In the genomic region with DNA sequence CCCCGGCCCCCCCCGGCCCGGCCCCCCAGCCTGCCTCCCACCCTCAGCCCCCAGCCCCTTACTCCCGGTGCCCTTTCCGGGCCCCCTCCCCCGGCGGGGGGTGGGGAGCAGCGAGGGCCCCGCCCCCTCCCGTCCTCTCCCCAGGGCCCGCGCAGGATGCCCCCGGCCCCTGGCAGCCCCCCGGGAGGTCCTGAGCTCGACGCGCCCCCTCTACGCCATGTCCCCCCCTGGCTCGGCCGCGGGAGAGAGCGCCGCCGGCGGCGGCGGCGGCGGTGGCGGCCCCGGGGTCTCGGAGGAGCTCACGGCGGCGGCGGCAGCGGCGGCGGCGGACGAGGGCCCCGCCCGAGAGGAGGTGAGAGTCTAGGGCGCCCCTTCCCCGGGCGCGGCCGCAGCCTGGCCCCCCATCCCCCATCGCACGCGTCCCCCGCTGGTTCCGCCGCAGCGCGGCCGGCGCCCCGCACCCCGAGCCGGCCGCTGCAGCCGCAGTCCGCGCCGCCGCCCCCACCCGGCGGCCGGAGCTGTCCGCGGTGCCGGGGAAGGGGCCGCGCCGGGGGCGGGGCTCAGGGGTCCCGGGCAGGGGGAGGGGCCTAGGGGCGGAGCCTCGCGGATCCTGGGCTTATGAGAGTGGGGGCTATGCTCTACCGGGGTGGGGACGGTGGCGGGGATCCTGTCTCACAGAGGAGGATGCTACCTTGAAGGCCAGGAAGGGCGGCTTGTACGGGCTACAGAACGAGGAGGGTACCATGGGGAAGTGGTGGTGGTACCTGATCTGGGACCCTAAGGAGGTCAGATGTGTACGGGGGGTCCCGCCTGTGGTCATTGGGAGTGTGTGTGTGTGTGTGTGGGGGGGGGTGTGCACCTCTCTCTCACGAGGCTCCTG, we compare ENCODE assay signal across 9 cellular contexts. TPM values are rescaled to one million over a fixed set of nuclear protein-coding genes. Genes with fewer than 3 reads are reported as not detected.
A peak's percentile ranks its signal among the peaks of the same experiment; 100 is the strongest.
DNase-seq lines count a peak whose midpoint lies in the region; ATAC-seq and TF ChIP-seq lines count a peak whose summit lies in the region.
"Had no signal": no experiment of that assay in that cellular context is flagged by ENCODE, and none has a peak within 500 bp of the region (broad histone marks: within the 10 kb centered on the region; RNA-seq: fewer than 3 reads in every experiment).

No MANE protein-coding gene starts in this region.

- H3K4me1 Mint-ChIP-seq in activated CD8-positive, alpha-beta T cell treated with anti-CD3 and anti-CD28 coated beads for 36 hours (ENCODE audit: low read depth), result peaks cover 24% of the 10 kb centered on the region
- peaks cover 32% of the 10 kb centered on the region for H3K4me1 Mint-ChIP-seq in activated CD8-positive, alpha-beta T cell treated with anti-CD3 and anti-CD28 coated beads, Interleukin-2, amount 10 ng/mL, durations not matched to agents 7 days and 5 days (ENCODE audit: low read depth)
- peaks cover 39% of the 10 kb centered on the region for H3K4me1 Mint-ChIP-seq in glutamatergic neuron (ENCODE audit: low read depth, unreplicated experiment)
- peaks cover 44% of the 10 kb centered on the region for H3K4me1 Mint-ChIP-seq in stimulated activated naive CD8-positive, alpha-beta T cell treated with anti-CD3 and anti-CD28 coated beads, Interleukin-15, amount 100 ng/mL, for 72 hours

- no peak for TF ChIP-seq CTCF in activated CD8-positive, alpha-beta T cell treated with anti-CD3 and anti-CD28 coated beads for 36 hours (IDR thresholded peaks at IDR 0.05)
- no peak for TF ChIP-seq CTCF in glutamatergic neuron (IDR thresholded peaks at IDR 0.05; ENCODE audit: partially characterized antibody, unreplicated experiment)

- intact Hi-C loops in activated CD8-positive, alpha-beta T cell treated with anti-CD3 and anti-CD28 coated beads for 36 hours (cut with micrococcal nuclease), result no loop called here

- POLR2A ChIA-PET in activated CD8-positive, alpha-beta T cell treated with anti-CD3 and anti-CD28 coated beads for 36 hours (lab: Charles Lee), result interaction anchor here (1.0 to 2.1 kb wide), 4 partner anchors 14 to 67 kb away, joined by 3 to 8 read pairs (median 6); a partner anchor contains a TSS
- POLR2A ChIA-PET in activated CD8-positive, alpha-beta T cell treated with anti-CD3 and anti-CD28 coated beads, Interleukin-2, amount 10 ng/mL, durations not matched to agents 7 days and 5 days (lab: Charles Lee), result interaction anchor here (0.6 to 1.3 kb wide), 3 partner anchors 40 to 1106 kb away, joined by 3 read pairs; a partner anchor contains a TSS

- no peak for DNase-seq in activated CD8-positive, alpha-beta T cell treated with anti-CD3 and anti-CD28 coated beads for 36 hours
- no peak for DNase-seq in activated CD8-positive, alpha-beta T cell treated with anti-CD3 and anti-CD28 coated beads, Interleukin-2, amount 10 ng/mL, durations not matched to agents 7 days and 5 days
- DNase-seq in glutamatergic neuron (peak; percentile 87), COLO829 (ENCODE audit: low spot score) (no peak), OCI-M1 (lab: John Stamatoyannopoulos, UW) (no peak)
- no peak for DNase-seq in stimulated activated naive CD8-positive, alpha-beta T cell treated with anti-CD3 and anti-CD28 coated beads, Interleukin-15, amount 100 ng/mL, for 72 hours
- DNase-seq: GOT3 had no signal

- CTCF ChIA-PET in activated CD8-positive, alpha-beta T cell treated with anti-CD3 and anti-CD28 coated beads for 36 hours (lab: Charles Lee), result interaction anchor here (1.2 to 6.5 kb wide), 6 partner anchors 14 to 185 kb away, joined by 3 to 182 read pairs (median 26); a partner anchor contains a TSS
- CTCF ChIA-PET in activated CD8-positive, alpha-beta T cell treated with anti-CD3 and anti-CD28 coated beads, Interleukin-2, amount 10 ng/mL, durations not matched to agents 7 days and 5 days (lab: Charles Lee), result interaction anchor here (6.5 to 7.4 kb wide), 2 partner anchors 42 to 65 kb away, joined by 49 to 137 read pairs; a partner anchor contains a TSS

- no peak for ATAC-seq in activated CD8-positive, alpha-beta T cell treated with anti-CD3 and anti-CD28 coated beads for 36 hours
- ATAC-seq in activated CD8-positive, alpha-beta T cell treated with anti-CD3 and anti-CD28 coated beads, Interleukin-2, amount 10 ng/mL, durations not matched to agents 7 days and 5 days, result no peak
- ATAC-seq in stimulated activated naive CD8-positive, alpha-beta T cell treated with anti-CD3 and anti-CD28 coated beads, Interleukin-15, amount 100 ng/mL, for 72 hours, result peak; percentile 24
- no peak for ATAC-seq in GM21723 (IDR thresholded peaks at IDR 0.05; ENCODE audit: unreplicated experiment)

- peak overlapping the region; percentile 47 for H3K4me3 Mint-ChIP-seq in activated CD8-positive, alpha-beta T cell treated with anti-CD3 and anti-CD28 coated beads for 36 hours
- no peak overlapping the region for H3K4me3 Mint-ChIP-seq in activated CD8-positive, alpha-beta T cell treated with anti-CD3 and anti-CD28 coated beads, Interleukin-2, amount 10 ng/mL, durations not matched to agents 7 days and 5 days
- peak overlapping the region; percentile 92 for H3K4me3 Mint-ChIP-seq in glutamatergic neuron (ENCODE audit: unreplicated experiment)
- peak overlapping the region; percentile 38 to 70 for H3K4me3 Mint-ChIP-seq in stimulated activated naive CD8-positive, alpha-beta T cell treated with anti-CD3 and anti-CD28 coated beads, Interleukin-15, amount 100 ng/mL, for 72 hours

- H3K36me3 Mint-ChIP-seq in activated CD8-positive, alpha-beta T cell treated with anti-CD3 and anti-CD28 coated beads for 36 hours (ENCODE audit: low read depth), result no peaks in the 10 kb centered on the region
- H3K36me3 Mint-ChIP-seq in activated CD8-positive, alpha-beta T cell treated with anti-CD3 and anti-CD28 coated beads, Interleukin-2, amount 10 ng/mL, durations not matched to agents 7 days and 5 days (ENCODE audit: low read depth), result no peaks in the 10 kb centered on the region
- no peaks in the 10 kb centered on the region for H3K36me3 Mint-ChIP-seq in glutamatergic neuron (ENCODE audit: unreplicated experiment)

- H3K27ac Mint-ChIP-seq in activated CD8-positive, alpha-beta T cell treated with anti-CD3 and anti-CD28 coated beads for 36 hours, result no peak overlapping the region
- no peak overlapping the region for H3K27ac Mint-ChIP-seq in activated CD8-positive, alpha-beta T cell treated with anti-CD3 and anti-CD28 coated beads, Interleukin-2, amount 10 ng/mL, durations not matched to agents 7 days and 5 days
- peak overlapping the region; percentile 96 for H3K27ac Mint-ChIP-seq in glutamatergic neuron (ENCODE audit: unreplicated experiment)
- H3K27ac Mint-ChIP-seq in stimulated activated naive CD8-positive, alpha-beta T cell treated with anti-CD3 and anti-CD28 coated beads, Interleukin-15, amount 100 ng/mL, for 72 hours, result no peak overlapping the region

- no peaks in the 10 kb centered on the region for H3K9me3 Mint-ChIP-seq in activated CD8-positive, alpha-beta T cell treated with anti-CD3 and anti-CD28 coated beads for 36 hours
- H3K9me3 Mint-ChIP-seq in activated CD8-positive, alpha-beta T cell treated with anti-CD3 and anti-CD28 coated beads, Interleukin-2, amount 10 ng/mL, durations not matched to agents 7 days and 5 days (ENCODE audit: insufficient read depth), result no peaks in the 10 kb centered on the region
- peaks cover 24% of the 10 kb centered on the region for H3K9me3 Mint-ChIP-seq in glutamatergic neuron (ENCODE audit: unreplicated experiment)
- no peaks in the 10 kb centered on the region for H3K9me3 Mint-ChIP-seq in stimulated activated naive CD8-positive, alpha-beta T cell treated with anti-CD3 and anti-CD28 coated beads, Interleukin-15, amount 100 ng/mL, for 72 hours

- H3K27me3 Mint-ChIP-seq in activated CD8-positive, alpha-beta T cell treated with anti-CD3 and anti-CD28 coated beads for 36 hours, result peaks cover 44% of the 10 kb centered on the region
- H3K27me3 Mint-ChIP-seq in activated CD8-positive, alpha-beta T cell treated with anti-CD3 and anti-CD28 coated beads, Interleukin-2, amount 10 ng/mL, durations not matched to agents 7 days and 5 days (ENCODE audit: low read depth), result peaks cover 52% of the 10 kb centered on the region
- peaks cover 23% of the 10 kb centered on the region for H3K27me3 Mint-ChIP-seq in glutamatergic neuron (ENCODE audit: unreplicated experiment)
- peaks cover 71% of the 10 kb centered on the region for H3K27me3 Mint-ChIP-seq in stimulated activated naive CD8-positive, alpha-beta T cell treated with anti-CD3 and anti-CD28 coated beads, Interleukin-15, amount 100 ng/mL, for 72 hours

RNA-seq across cellular contexts. Expression of a gene that starts 0.5 kb away (rescaled TPM):
- total RNA-seq in activated CD8-positive, alpha-beta T cell treated with anti-CD3 and anti-CD28 coated beads for 36 hours, result under 1 TPM in 1 of 2 experiments, not detected in 1; 0.05 TPM
- total RNA-seq in activated CD8-positive, alpha-beta T cell treated with anti-CD3 and anti-CD28 coated beads, Interleukin-2, amount 10 ng/mL, durations not matched to agents 7 days and 5 days, result not detected
- 0.38 TPM for polyA plus RNA-seq in PFSK-1 (2012; ENCODE audit: insufficient read length, low read depth)
- 51.3 TPM for total RNA-seq in glutamatergic neuron (ENCODE audit: unreplicated experiment)

RNA-seq across cellular contexts. Expression of a gene that starts 5.4 kb away (rescaled TPM):
- 10 to 100 TPM; 13.3 to 17.9 TPM for total RNA-seq in activated CD8-positive, alpha-beta T cell treated with anti-CD3 and anti-CD28 coated beads for 36 hours
- 10 to 100 TPM; 14.1 to 16.9 TPM for total RNA-seq in activated CD8-positive, alpha-beta T cell treated with anti-CD3 and anti-CD28 coated beads, Interleukin-2, amount 10 ng/mL, durations not matched to agents 7 days and 5 days
- polyA plus RNA-seq in PFSK-1 (2012; ENCODE audit: insufficient read length, low read depth), result 35.7 TPM
- total RNA-seq in glutamatergic neuron (ENCODE audit: unreplicated experiment), result 15.3 TPM

RNA-seq across cellular contexts. Expression of a gene that starts 13.4 kb away (rescaled TPM):
- total RNA-seq in activated CD8-positive, alpha-beta T cell treated with anti-CD3 and anti-CD28 coated beads for 36 hours, result 10 to 100 TPM; 15.4 to 16.7 TPM
- 10 to 100 TPM; 31.6 to 32.8 TPM for total RNA-seq in activated CD8-positive, alpha-beta T cell treated with anti-CD3 and anti-CD28 coated beads, Interleukin-2, amount 10 ng/mL, durations not matched to agents 7 days and 5 days
- polyA plus RNA-seq in PFSK-1 (2012; ENCODE audit: insufficient read length, low read depth), result 59.6 TPM
- total RNA-seq in glutamatergic neuron (ENCODE audit: unreplicated experiment), result 71.8 TPM

RNA-seq across cellular contexts. Expression of a gene that starts 23.9 kb away (rescaled TPM):
- total RNA-seq in activated CD8-positive, alpha-beta T cell treated with anti-CD3 and anti-CD28 coated beads for 36 hours, result 1,000 to 10,000 TPM; 2,124 to 2,130 TPM
- 100 to 1,000 TPM; 741 to 755 TPM for total RNA-seq in activated CD8-positive, alpha-beta T cell treated with anti-CD3 and anti-CD28 coated beads, Interleukin-2, amount 10 ng/mL, durations not matched to agents 7 days and 5 days
- 773 TPM for polyA plus RNA-seq in PFSK-1 (2012; ENCODE audit: insufficient read length, low read depth)
- total RNA-seq in glutamatergic neuron (ENCODE audit: unreplicated experiment), result 771 TPM

RNA-seq across cellular contexts. Expression of a gene that starts 42.4 kb away (rescaled TPM):
- total RNA-seq in activated CD8-positive, alpha-beta T cell treated with anti-CD3 and anti-CD28 coated beads for 36 hours, result 10 to 100 TPM; 16.2 to 16.3 TPM
- total RNA-seq in activated CD8-positive, alpha-beta T cell treated with anti-CD3 and anti-CD28 coated beads, Interleukin-2, amount 10 ng/mL, durations not matched to agents 7 days and 5 days, result 10 to 100 TPM; 19.4 to 20.5 TPM
- 29.2 TPM for polyA plus RNA-seq in PFSK-1 (2012; ENCODE audit: insufficient read length, low read depth)
- total RNA-seq in glutamatergic neuron (ENCODE audit: unreplicated experiment), result 41.7 TPM

Comparison
In these comparisons a context has a peak if more than half of its experiments do, and no peak if none do; other contexts are left out.
1. RNA of a gene that starts 0.5 kb away (total RNA-seq): 51.3 TPM in glutamatergic neuron (single experiment); 0.05 TPM in activated CD8-positive, alpha-beta T cell treated with anti-CD3 and anti-CD28 coated beads for 36 hours and not detected in activated CD8-positive, alpha-beta T cell treated with anti-CD3 and anti-CD28 coated beads, Interleukin-2, amount 10 ng/mL, durations not matched to agents 7 days and 5 days; every median in the first group is over 10 times any median in the second.